ENCODE assay signal across 25 cellular contexts in genomic region chr7:158476303-158476932, GRCh38.
DNase-seq lines count a peak whose midpoint lies in the region; ATAC-seq, FAIRE-seq and TF ChIP-seq lines count a peak whose summit lies in the region.
"Had no signal": no experiment of that assay in that cellular context is flagged by ENCODE, and none has a peak within 500 bp of the region (broad histone marks: within the 10 kb centered on the region; RNA-seq: fewer than 3 reads in every experiment).

No MANE protein-coding gene starts in this region.

- TF ChIP-seq CTCF in H9 (conservative IDR thresholded peaks at IDR 0.05) (no peak), H1 (IDR thresholded peaks at IDR 0.05; ENCODE audit: control extremely low read depth in 1 of 3, insufficient read depth in 1 of 3, low read depth in 1 of 3, low read length in 3 of 3) (no peak)

- POLR2A ChIA-PET in H1 (lab: Charles Lee; ENCODE audit: partially characterized antibody), result interaction anchor here (1.6 kb wide), 1 partner anchor 19 kb away, joined by 3 read pairs; no protein-coding TSS in a partner anchor

- H3K56ac ChIP-seq in H9 (ENCODE audit: insufficient read length, low read depth, low read length) (no peak overlapping the region), H1 (replicated peaks; ENCODE audit: insufficient read length, low read depth, low read length) (no peak overlapping the region)

- H3K36me3 ChIP-seq in H1 (ENCODE audit: control insufficient read depth in 2 of 4, insufficient read depth in 4 of 4, low read length in 3 of 4) (no peaks in the 10 kb centered on the region), neuronal stem cell (replicated peaks in 1 of 2; ENCODE audit: control insufficient read depth in 2 of 2, insufficient read depth in 2 of 2, low read length in 2 of 2) (no peaks in the 10 kb centered on the region)
- H3K36me3 ChIP-seq: BE2C; BLaER1 treated with 17β-estradiol and CSF1 and Interleukin-3, amounts not matched to agents 10 nM and 100 nM; HAP-1 had no signal

- no peak overlapping the region for H3K23ac ChIP-seq in H9 (ENCODE audit: insufficient read length, low read depth, low read length)
- no peak overlapping the region for H3K23ac ChIP-seq in H1 (ENCODE audit: insufficient read length)
- no peak overlapping the region for H3K23ac ChIP-seq in neuronal stem cell (ENCODE audit: low read depth, low read length, poor library complexity)

- H4K91ac ChIP-seq in H9 (ENCODE audit: insufficient read length, low read depth, low read length) (no peak overlapping the region), H1 (replicated peaks; ENCODE audit: insufficient read length, low read length) (no peak overlapping the region), neuronal stem cell (ENCODE audit: low read depth, low read length, poor library complexity) (no peak overlapping the region)

- peaks cover 4 to 5% of the 10 kb centered on the region in 2 experiments; a peak in 2 of 5 replicates for H3K9me3 Mint-ChIP-seq in H9
- H3K9me3 Mint-ChIP-seq: CD4-positive, alpha-beta T cell had no signal

- H3K4me3 ChIP-seq in H1 (ENCODE audit: extremely low read depth in 1 of 4, insufficient read depth in 2 of 4, low read depth in 3 of 4, low read length in 4 of 4) (no peak overlapping the region), neuronal stem cell (ENCODE audit: low read length in 2 of 2) (no peak overlapping the region)
- H3K4me3 ChIP-seq: A549; BLaER1 treated with 17β-estradiol and CSF1 and Interleukin-3, amounts not matched to agents 10 nM and 100 nM; GM12878; HAP-1 had no signal

- H3K23me2 ChIP-seq in H9 (ENCODE audit: insufficient read length, low read depth, low read length, poor library complexity, severe bottlenecking), result no peaks in the 10 kb centered on the region
- no peaks in the 10 kb centered on the region for H3K23me2 ChIP-seq in H1 (ENCODE audit: low read depth, low read length)

- H3K36me3 Mint-ChIP-seq in H9 (ENCODE audit: insufficient read depth in 1 of 3, low read depth in 3 of 3), result peaks cover 0 to 14% (median 0%) of the 10 kb centered on the region in 3 experiments; a peak in 1 of 7 replicates
- H3K36me3 Mint-ChIP-seq: CD14-positive monocyte; CD8-positive, alpha-beta memory T cell had no signal

- H3K4ac ChIP-seq in H9 (ENCODE audit: low read depth, low read length) (no peak overlapping the region), H1 (replicated peaks; ENCODE audit: insufficient read length, low read depth, low read length) (no peak overlapping the region), neuronal stem cell (ENCODE audit: low read length) (no peak overlapping the region)

- no peaks in the 10 kb centered on the region for H3K27me3 ChIP-seq in H9 (ENCODE audit: insufficient read depth, low read length)
- H3K27me3 ChIP-seq in H1 (replicated peaks in 1 of 4; ENCODE audit: control insufficient read depth in 3 of 4, extremely low read depth in 1 of 4, insufficient read depth in 3 of 4, low read length in 3 of 4), result no peaks in the 10 kb centered on the region; a peak in 1 of 7 replicates
- H3K27me3 ChIP-seq in neuronal stem cell (ENCODE audit: control insufficient read depth in 3 of 3, insufficient read depth in 3 of 3, low read depth in 1 of 3, low read length in 3 of 3), result no peaks in the 10 kb centered on the region
- H3K27me3 ChIP-seq: BE2C; BLaER1 treated with 17β-estradiol and CSF1 and Interleukin-3, amounts not matched to agents 10 nM and 100 nM had no signal

- DNase-seq in H9 (no peak), H1 (ENCODE audit: low read depth in 1 of 2, low spot score in 2 of 2) (no peak), neuronal stem cell (ENCODE audit: low spot score) (no peak), putamen (ENCODE audit: low spot score) (peak; percentile 71), NCI-H1092 (lab: John Stamatoyannopoulos, UW) (no peak)
- no peak for DNase-seq in stimulated activated CD4-positive, alpha-beta T cell treated with anti-CD3 and anti-CD28 coated beads, Interleukin-15, amount 100 ng/mL, for 24 hours
- DNase-seq: 8988T; ACHN; AML-193; BE2C; CD4-positive, alpha-beta T cell; CD8-positive, alpha-beta memory T cell; DMS 273 treated with DMSO at 0.1 percent for 48 hours; DMS79; EL; GDM1; HFFc6 had no signal

- H4K5ac ChIP-seq in H9 (ENCODE audit: insufficient read length, low read depth, low read length) (no peak overlapping the region), H1 (ENCODE audit: insufficient read length, low read depth, low read length) (no peak overlapping the region)

- H3K4me3 Mint-ChIP-seq in H9, result no peak overlapping the region; a peak in 1 of 5 replicates
- H3K4me3 Mint-ChIP-seq: CD14-positive monocyte; CD4-positive, alpha-beta T cell; CD8-positive, alpha-beta memory T cell; HFFc6 had no signal

- H4K20me1 ChIP-seq in H9 (ENCODE audit: control insufficient read depth, insufficient read depth, insufficient read length), result no peaks in the 10 kb centered on the region
- H4K20me1 ChIP-seq in H1 (replicated peaks in 1 of 2; ENCODE audit: control insufficient read depth in 1 of 2, insufficient read depth in 2 of 2, low read length in 2 of 2), result no peaks in the 10 kb centered on the region
- H4K20me1 ChIP-seq: BLaER1 treated with 17β-estradiol and CSF1 and Interleukin-3, amounts not matched to agents 10 nM and 100 nM had no signal

- H3K4me2 ChIP-seq in H9 (ENCODE audit: insufficient read depth, insufficient read length, low read length) (no peak overlapping the region), H1 (ENCODE audit: insufficient read depth in 1 of 2, low read depth in 2 of 2, low read length in 2 of 2) (no peak overlapping the region), neuronal stem cell (ENCODE audit: insufficient read depth, low read length, poor library complexity, severe bottlenecking) (no peak overlapping the region)
- H3K4me2 ChIP-seq: A549 had no signal

- no peak overlapping the region for H4K8ac ChIP-seq in H9 (replicated peaks; ENCODE audit: insufficient read length, low read depth, low read length)
- H4K8ac ChIP-seq in H1 (ENCODE audit: extremely low read depth, insufficient read depth, low read length), result peak overlapping the region; percentile 71
- no peak overlapping the region for H4K8ac ChIP-seq in neuronal stem cell (ENCODE audit: low read depth, low read length)

- H2BK5ac ChIP-seq in H9 (ENCODE audit: insufficient read length, low read length), result no peak overlapping the region
- no peak overlapping the region for H2BK5ac ChIP-seq in H1 (ENCODE audit: low read depth, low read length)
- H2BK5ac ChIP-seq in neuronal stem cell (ENCODE audit: low read length), result no peak overlapping the region

- H3K14ac ChIP-seq in H9 (ENCODE audit: insufficient read depth, low read length) (no peak overlapping the region; the same call in 1 of the 2 replicates), H1 (ENCODE audit: insufficient read length) (no peak overlapping the region), neuronal stem cell (ENCODE audit: low read length) (no peak overlapping the region)

- no peak overlapping the region for H2BK12ac ChIP-seq in H9 (ENCODE audit: insufficient read length, low read depth, low read length)
- H2BK12ac ChIP-seq in H1 (ENCODE audit: low read depth, low read length), result 0 out of 2 replicates have a peak overlapping the region, but pooled peaks have one; percentile 75
- no peak overlapping the region for H2BK12ac ChIP-seq in neuronal stem cell (ENCODE audit: low read length)

- TF ChIP-seq POLR2A in H1 (IDR thresholded peaks at IDR 0.05; ENCODE audit: control extremely low read depth in 1 of 2, low read depth in 2 of 2, low read length in 2 of 2), result no peak

- H2AK5ac ChIP-seq in H9 (ENCODE audit: insufficient read length, low read length) (no peak overlapping the region), H1 (ENCODE audit: low read depth, low read length) (no peak overlapping the region), neuronal stem cell (ENCODE audit: low read depth, low read length) (no peak overlapping the region)

- no peak overlapping the region for H3T11ph ChIP-seq in H9 (ENCODE audit: low read length)

- peaks cover 3% of the 10 kb centered on the region; the same call in 1 of the 2 replicates for H3K27me3 Mint-ChIP-seq in H9 (ENCODE audit: low read depth)

- H3K27ac ChIP-seq in H9 (ENCODE audit: insufficient read length, low read depth, low read length) (no peak overlapping the region), H1 (ENCODE audit: low read depth, low read length) (no peak overlapping the region), neuronal stem cell (replicated peaks; ENCODE audit: low read length) (no peak overlapping the region)
- H3K27ac ChIP-seq: A549; BLaER1 treated with 17β-estradiol and CSF1 and Interleukin-3, amounts not matched to agents 10 nM and 100 nM had no signal

- H2BK120ac ChIP-seq in H9 (ENCODE audit: low read depth, low read length, poor library complexity, severe bottlenecking), result no peak overlapping the region
- no peak overlapping the region for H2BK120ac ChIP-seq in H1 (replicated peaks; ENCODE audit: low read depth, low read length)
- no peak overlapping the region for H2BK120ac ChIP-seq in neuronal stem cell (ENCODE audit: low read depth, low read length)

- no peak overlapping the region for H3K9ac ChIP-seq in H9 (ENCODE audit: extremely low read depth, insufficient read length, low read length)
- H3K9ac ChIP-seq in H1 (replicated peaks in 1 of 4; ENCODE audit: extremely low read depth in 1 of 4, low read depth in 3 of 4, low read length in 3 of 4), result no peak overlapping the region
- no peak overlapping the region for H3K9ac ChIP-seq in neuronal stem cell (ENCODE audit: low read depth, low read length, poor library complexity)
- H3K9ac ChIP-seq: BLaER1 treated with 17β-estradiol and CSF1 and Interleukin-3, amounts not matched to agents 10 nM and 100 nM had no signal

- H2AFZ ChIP-seq in H9 (ENCODE audit: low read length) (no peak overlapping the region), H1 (ENCODE audit: low read length) (no peak overlapping the region), neuronal stem cell (ENCODE audit: low read length) (no peak overlapping the region)

- no peak for TF ChIP-seq RAD21 in H1 (IDR thresholded peaks at IDR 0.05 in 1 of 2, conservative IDR thresholded peaks at IDR 0.05 in 1 of 2; ENCODE audit: low read depth in 2 of 2, low read length in 2 of 2)

- peak overlapping the region; percentile 10 to 81 (median 12); a peak in 4 of 7 replicates for H3K27ac Mint-ChIP-seq in H9
- H3K27ac Mint-ChIP-seq: CD14-positive monocyte; CD4-positive, alpha-beta T cell; CD8-positive, alpha-beta memory T cell; HFFc6 had no signal

- peaks cover 56 to 61% of the 10 kb centered on the region in 2 experiments for H3K4me1 Mint-ChIP-seq in H9
- H3K4me1 Mint-ChIP-seq: CD8-positive, alpha-beta memory T cell had no signal

- H3K79me2 ChIP-seq in H9 (ENCODE audit: insufficient read depth, low read length) (no peaks in the 10 kb centered on the region), H1 (ENCODE audit: control insufficient read depth in 1 of 2, insufficient read depth in 2 of 2, low read length in 2 of 2) (no peaks in the 10 kb centered on the region)

- CTCF ChIA-PET in H1 (lab: Charles Lee; ENCODE audit: partially characterized antibody), result interaction anchor here (1.4 kb wide), 1 partner anchor 19 kb away, joined by 4 read pairs; no protein-coding TSS in a partner anchor

- no peak for TF ChIP-seq EP300 in H1 (IDR thresholded peaks at IDR 0.05; ENCODE audit: borderline replicate concordance in 1 of 2, low read depth in 2 of 2, low read length in 2 of 2)

- peak overlapping the region; percentile 11 for H3K18ac ChIP-seq in H9 (ENCODE audit: insufficient read length, low read depth, low read length)
- no peak overlapping the region for H3K18ac ChIP-seq in H1 (ENCODE audit: extremely low read depth, low read length)
- peak overlapping the region; percentile 78 for H3K18ac ChIP-seq in neuronal stem cell (ENCODE audit: low read length)

- no CpG with 5 or more reads among the region's 24 CpGs for WGBS in H9 (ENCODE audit: extremely low coverage, insufficient read length, low lambda C conversion rate)
- 91% methylated on average over 24 of the region's 24 CpGs; no CpG with 5 or more reads in 1 of the 2 experiments for WGBS in H1 (ENCODE audit: extremely low coverage in 1 of 2, insufficient coverage in 1 of 2, insufficient read length in 1 of 2, insufficient replicate concordance in 2 of 2, low coverage in 1 of 2, low lambda C conversion rate in 2 of 2, missing lambda C conversion rate in 1 of 2), 2 experiments
- no CpG with 5 or more reads among the region's 24 CpGs for WGBS in neuronal stem cell (ENCODE audit: extremely low coverage in 2 of 2, insufficient read length in 2 of 2, insufficient replicate concordance in 1 of 2), 2 donors

- no peak for FAIRE-seq in H1 (lab: Jason Lieb, UNC)
- FAIRE-seq: A549, D721Med, GM12878 had no signal

- ATAC-seq in GM18907 (IDR thresholded peaks at IDR 0.05; ENCODE audit: unreplicated experiment), result no peak
- ATAC-seq in SK-N-SH treated with all-trans-retinoic acid at 6 μM for 48 hours, result no peak
- ATAC-seq: A549, GM12878 had no signal

- H2BK20ac ChIP-seq in H9 (ENCODE audit: low read depth, low read length, poor library complexity, severe bottlenecking) (no peak overlapping the region), H1 (ENCODE audit: low read length) (no peak overlapping the region)

- peaks cover 3% of the 10 kb centered on the region; the same call in 1 of the 2 replicates for H3K4me1 ChIP-seq in H9 (ENCODE audit: insufficient read depth, low read length)
- H3K4me1 ChIP-seq in H1 (replicated peaks in 1 of 4; ENCODE audit: control insufficient read depth in 3 of 4, insufficient read depth in 4 of 4, low read length in 3 of 4), result peaks cover 0 to 14% (median 7%) of the 10 kb centered on the region in 4 experiments; a peak in 4 of 7 replicates
- peaks cover 2 to 9% of the 10 kb centered on the region in 2 donors for H3K4me1 ChIP-seq in neuronal stem cell (ENCODE audit: control insufficient read depth in 2 of 2, insufficient read depth in 1 of 2, low read depth in 1 of 2, low read length in 2 of 2)
- H3K4me1 ChIP-seq: A549, BE2C, HAP-1 had no signal

- H2BK15ac ChIP-seq in H9 (ENCODE audit: low read depth, low read length), result no peak overlapping the region
- H2BK15ac ChIP-seq in H1 (ENCODE audit: low read length), result peak overlapping the region; percentile 97; the same call in 1 of the 2 replicates
- no peak overlapping the region for H2BK15ac ChIP-seq in neuronal stem cell (ENCODE audit: low read length)

- H3K9me3 ChIP-seq in H9 (ENCODE audit: control insufficient read depth, low read depth, low read length), result no peaks in the 10 kb centered on the region
- no peaks in the 10 kb centered on the region for H3K9me3 ChIP-seq in H1 (ENCODE audit: insufficient read depth in 2 of 2, low read depth in 1 of 2, low read length in 1 of 2)
- peaks cover 0 to 4% of the 10 kb centered on the region in 2 donors for H3K9me3 ChIP-seq in neuronal stem cell (replicated peaks in 1 of 2; ENCODE audit: control insufficient read depth in 2 of 2, insufficient read depth in 1 of 2, low read depth in 1 of 2, low read length in 2 of 2)
- H3K9me3 ChIP-seq: A549, BE2C, HAP-1 had no signal

- H3K79me1 ChIP-seq in H9 (ENCODE audit: insufficient read depth, low read depth, low read length, poor library complexity, severe bottlenecking) (no peaks in the 10 kb centered on the region), H1 (ENCODE audit: low read depth, low read length) (no peaks in the 10 kb centered on the region), neuronal stem cell (ENCODE audit: low read depth, low read length) (no peaks in the 10 kb centered on the region)
